In the genomic region with DNA sequence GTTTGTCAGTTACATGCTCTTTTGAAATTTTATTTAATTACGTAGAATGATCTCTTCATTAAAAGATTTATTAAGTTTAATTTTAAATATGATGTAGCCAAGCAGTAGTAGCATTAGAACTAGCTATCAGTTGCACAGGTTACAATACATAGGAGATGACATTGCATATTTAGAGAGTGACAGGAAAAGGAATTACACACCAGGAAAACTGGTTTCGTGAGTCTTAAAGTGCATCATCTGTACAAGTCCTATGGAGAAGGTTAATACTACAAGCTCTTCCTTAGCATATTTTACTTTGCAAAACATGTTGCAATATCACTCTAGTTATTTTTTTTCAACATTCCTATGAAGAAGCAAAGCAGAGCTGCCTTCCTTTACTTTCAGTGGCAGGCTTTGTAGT, we compare ENCODE assay signal across 24 cellular contexts.
"Had no signal": no experiment of that assay in that cellular context is flagged by ENCODE, and none has a peak within 500 bp of the region (broad histone marks: within the 10 kb centered on the region; RNA-seq: fewer than 3 reads in every experiment).

No MANE protein-coding gene starts in this region.

- H3K4me3 ChIP-seq: adrenal gland, ascending aorta, hepatocyte, left lung, lung, neural progenitor cell, sigmoid colon, testis, upper lobe of left lung had no signal

- H3K4me1 ChIP-seq: adrenal gland, ascending aorta, left lung, neural progenitor cell, sigmoid colon, testis, upper lobe of left lung had no signal

- H3K27ac ChIP-seq: adrenal gland, ascending aorta, brain microvascular endothelial cell, hepatocyte, left lung, neural progenitor cell, sigmoid colon, testis, upper lobe of left lung had no signal

- H3K36me3 ChIP-seq: adrenal gland, ascending aorta, brain microvascular endothelial cell, left lung, neural progenitor cell, sigmoid colon, upper lobe of left lung had no signal

- H3K27me3 ChIP-seq: adrenal gland, ascending aorta, brain microvascular endothelial cell, hepatocyte, neural progenitor cell, sigmoid colon, testis, upper lobe of left lung had no signal

- H3K9me3 ChIP-seq: adrenal gland, ascending aorta, left lung, sigmoid colon, testis, upper lobe of left lung had no signal

- DNase-seq: activated CD4-positive, alpha-beta T cell treated with anti-CD3 and anti-CD28 coated beads for 1 hour; activated CD4-positive, alpha-beta T cell treated with anti-CD3 and anti-CD28 coated beads, Interleukin-2, amount 50 U/mL, for 1 hour; activated CD8-positive, alpha-beta memory T cell treated with anti-CD3 and anti-CD28 coated beads, Interleukin-2, amount 50 U/mL, for 4 hours; activated T-cell treated with anti-CD3 and anti-CD28 coated beads, Interleukin-2, amount 50 U/mL, for 24 hours; adrenal gland; brain microvascular endothelial cell; foreskin fibroblast; glutamatergic neuron; immature natural killer cell; kidney glomerular epithelial cell; left lung; naive thymus-derived CD8-positive, alpha-beta T cell; sigmoid colon; stimulated activated CD4-positive, alpha-beta T cell treated with anti-CD3 and anti-CD28 coated beads, Interleukin-4, amount 100 ng/mL, for 1 hour; stimulated activated naive CD4-positive, alpha-beta T cell; T-helper 9 cell; testis; upper lobe of left lung had no signal

- ATAC-seq: activated naive CD4-positive, alpha-beta T cell treated with anti-CD3 and anti-CD28 coated beads, Interleukin-2, amount 50 U/mL, for 72 hours; activated T-helper 17 cell treated with anti-CD3 and anti-CD28 coated beads, Interleukin-2, amount 50 U/mL, for 72 hours; left lung; naive thymus-derived CD8-positive, alpha-beta T cell had no signal

- H3K9ac ChIP-seq: neural progenitor cell had no signal

- H3K4me2 ChIP-seq: hepatocyte, neural progenitor cell had no signal

- H2AFZ ChIP-seq: hepatocyte, neural progenitor cell had no signal

- H3K79me2 ChIP-seq: hepatocyte had no signal
